In the genomic region with DNA sequence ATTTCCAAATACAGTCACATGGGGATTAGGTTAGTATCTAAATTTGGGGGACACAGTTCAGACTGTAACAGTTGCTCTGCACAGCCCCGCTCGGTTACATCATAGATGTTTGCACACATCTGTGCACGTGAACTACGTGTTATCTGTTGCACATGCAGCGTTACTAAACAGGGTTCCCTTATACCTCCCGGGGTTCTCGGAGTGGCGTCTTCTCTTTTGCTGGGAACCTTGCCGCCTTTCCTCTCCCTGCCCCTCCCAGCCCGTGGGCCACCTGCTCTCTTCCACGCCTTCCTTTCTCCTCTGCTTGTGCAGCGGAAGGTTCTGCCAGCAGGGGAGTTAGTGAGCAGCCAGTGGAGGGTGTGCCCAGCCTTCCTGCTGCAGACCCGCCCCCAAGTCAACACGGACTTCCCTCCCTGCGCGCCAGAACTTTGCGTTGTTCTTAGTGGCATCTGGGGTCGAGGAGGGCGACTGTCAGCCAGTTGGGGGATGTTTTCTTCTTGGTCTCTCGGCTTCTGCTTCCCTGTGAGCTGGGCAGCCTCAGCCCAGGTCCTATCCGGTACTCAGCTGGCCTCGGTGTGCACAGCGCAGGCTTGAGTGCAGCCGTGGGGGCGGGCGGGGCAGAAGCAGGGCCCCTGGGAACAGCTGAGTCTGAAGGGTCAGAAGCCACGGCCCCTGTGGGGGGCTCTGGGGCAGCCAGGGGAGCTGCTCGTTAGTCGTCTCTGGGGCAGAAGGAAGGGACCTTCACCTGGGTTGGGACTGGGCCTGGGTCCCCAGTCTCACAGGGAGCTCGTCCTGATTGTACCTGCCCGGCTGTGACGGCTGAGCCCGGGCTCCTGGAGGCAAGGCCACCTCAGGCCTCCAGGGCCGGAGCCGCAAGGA, we compare ENCODE assay signal across 8 cellular contexts.
DNase-seq lines count a peak whose midpoint lies in the region; ATAC-seq and TF ChIP-seq lines count a peak whose summit lies in the region.
"Not testable (repeated sequence)": the region's sequence is repeated elsewhere in the genome, so short reads cannot be mapped to it uniquely, and the experiment has no call there.

No MANE protein-coding gene starts in this region.

- peaks cover 7 to 11% (median 10%) of the 10 kb centered on the region in 3 donors for H3K4me1 Mint-ChIP-seq in CD8-positive, alpha-beta memory T cell
- H3K4me1 Mint-ChIP-seq in T-helper 2 cell treated with Interferon-gamma antibody and Interleukin-4, amounts not matched to agents 5 μg/mL and 100 μg/mL, for 36 hours (ENCODE audit: low read depth): not testable (repeated sequence)
- peaks cover 12% of the 10 kb centered on the region for H3K4me1 Mint-ChIP-seq in activated naive CD8-positive, alpha-beta T cell (ENCODE audit: low read depth)
- peaks cover 32% of the 10 kb centered on the region for H3K4me1 Mint-ChIP-seq in nephron
- H3K4me1 Mint-ChIP-seq in stimulated activated effector memory CD8-positive, alpha-beta T cell treated with anti-CD3 and anti-CD28 coated beads, Interleukin-12 subunit alpha, Interleukin-12 subunit beta, amount 100 ng/mL, for 72 hours: peaks cover 11% of the 10 kb centered on the region

- not testable (repeated sequence) for H3K4me3 ChIP-seq in CD8-positive, alpha-beta memory T cell (ENCODE audit: low read length)

- H3K36me3 Mint-ChIP-seq in CD8-positive, alpha-beta memory T cell: peaks cover 4 to 17% (median 6%) of the 10 kb centered on the region in 3 donors
- H3K36me3 Mint-ChIP-seq in T-helper 2 cell treated with Interferon-gamma antibody and Interleukin-4, amounts not matched to agents 5 μg/mL and 100 μg/mL, for 36 hours (ENCODE audit: low read depth); activated naive CD8-positive, alpha-beta T cell; stimulated activated effector memory CD8-positive, alpha-beta T cell treated with anti-CD3 and anti-CD28 coated beads, Interleukin-12 subunit alpha, Interleukin-12 subunit beta, amount 100 ng/mL, for 72 hours: not testable (repeated sequence)
- peaks cover 22% of the 10 kb centered on the region for H3K36me3 Mint-ChIP-seq in nephron (ENCODE audit: low read depth)

- DNase-seq in CD8-positive, alpha-beta memory T cell: peak in 2 of 5 donors; percentile 15 to 45
- DNase-seq in NCI-H345 (lab: John Stamatoyannopoulos, UW) (peak; percentile 53), foreskin keratinocyte (peak in 1 of 2 donors; percentile 6)
- peak; percentile 28 for DNase-seq in T-helper 2 cell treated with Interferon-gamma antibody and Interleukin-4, amounts not matched to agents 5 μg/mL and 100 μg/mL, for 36 hours (ENCODE audit: low spot score)
- DNase-seq in stimulated activated effector memory CD8-positive, alpha-beta T cell treated with anti-CD3 and anti-CD28 coated beads, Interleukin-12 subunit alpha, Interleukin-12 subunit beta, amount 100 ng/mL, for 72 hours (ENCODE audit: low spot score in 2 of 2): not testable (repeated sequence)

- POLR2A ChIA-PET in CD8-positive, alpha-beta memory T cell (lab: Charles Lee): not testable (repeated sequence)

- H3K27me3 Mint-ChIP-seq in CD8-positive, alpha-beta memory T cell: peaks cover 5 to 21% of the 10 kb centered on the region in 2 donors
- H3K27me3 Mint-ChIP-seq in T-helper 2 cell treated with Interferon-gamma antibody and Interleukin-4, amounts not matched to agents 5 μg/mL and 100 μg/mL, for 36 hours (ENCODE audit: low read depth); activated naive CD8-positive, alpha-beta T cell; nephron (ENCODE audit: low read depth): not testable (repeated sequence)

- peaks cover 9 to 19% (median 13%) of the 10 kb centered on the region in 5 donors for H3K9me3 Mint-ChIP-seq in CD8-positive, alpha-beta memory T cell
- H3K9me3 Mint-ChIP-seq in T-helper 2 cell treated with Interferon-gamma antibody and Interleukin-4, amounts not matched to agents 5 μg/mL and 100 μg/mL, for 36 hours: peaks cover 11% of the 10 kb centered on the region
- not testable (repeated sequence) for H3K9me3 Mint-ChIP-seq in activated naive CD8-positive, alpha-beta T cell (ENCODE audit: low read depth)
- H3K9me3 Mint-ChIP-seq in nephron: peaks cover 23% of the 10 kb centered on the region
- H3K9me3 Mint-ChIP-seq in stimulated activated effector memory CD8-positive, alpha-beta T cell treated with anti-CD3 and anti-CD28 coated beads, Interleukin-12 subunit alpha, Interleukin-12 subunit beta, amount 100 ng/mL, for 72 hours: peaks cover 13% of the 10 kb centered on the region

- H3K4me3 Mint-ChIP-seq in CD8-positive, alpha-beta memory T cell: peak overlapping the region in 6 of 7 donors; percentile 31 to 85 (median 54)
- peak overlapping the region; percentile 69 for H3K4me3 Mint-ChIP-seq in T-helper 2 cell treated with Interferon-gamma antibody and Interleukin-4, amounts not matched to agents 5 μg/mL and 100 μg/mL, for 36 hours
- H3K4me3 Mint-ChIP-seq in activated naive CD8-positive, alpha-beta T cell: peak overlapping the region; percentile 73
- H3K4me3 Mint-ChIP-seq in nephron: peak overlapping the region; percentile 77 to 82 (median 78)
- peak overlapping the region; percentile 50 for H3K4me3 Mint-ChIP-seq in stimulated activated effector memory CD8-positive, alpha-beta T cell treated with anti-CD3 and anti-CD28 coated beads, Interleukin-12 subunit alpha, Interleukin-12 subunit beta, amount 100 ng/mL, for 72 hours

- H3K27ac ChIP-seq in CD8-positive, alpha-beta memory T cell (ENCODE audit: low read depth, low read length); foreskin keratinocyte: not testable (repeated sequence)

- H3K4me1 ChIP-seq in CD8-positive, alpha-beta memory T cell (ENCODE audit: insufficient read depth, low read length); foreskin keratinocyte: not testable (repeated sequence)

- not testable (repeated sequence) for H3K36me3 ChIP-seq in CD8-positive, alpha-beta memory T cell (ENCODE audit: insufficient read depth, low read length)

- H3K9me3 ChIP-seq in CD8-positive, alpha-beta memory T cell (ENCODE audit: low read length): not testable (repeated sequence)

- H3K27me3 ChIP-seq in CD8-positive, alpha-beta memory T cell (ENCODE audit: insufficient read depth, low read length, poor library complexity, severe bottlenecking): not testable (repeated sequence)
- peaks cover 11% of the 10 kb centered on the region for H3K27me3 ChIP-seq in foreskin keratinocyte

- ATAC-seq in HG03342 (IDR thresholded peaks at IDR 0.05; ENCODE audit: unreplicated experiment) (peak; percentile 47), foreskin keratinocyte (peak; percentile 92)
- peak; percentile 84 for ATAC-seq in stimulated activated effector memory CD8-positive, alpha-beta T cell treated with anti-CD3 and anti-CD28 coated beads, Interleukin-12 subunit alpha, Interleukin-12 subunit beta, amount 100 ng/mL, for 72 hours

- CTCF ChIA-PET in CD8-positive, alpha-beta memory T cell (lab: Charles Lee): not testable (repeated sequence)

- H3K27ac Mint-ChIP-seq in CD8-positive, alpha-beta memory T cell: peak overlapping the region in 1 of 8 donors; percentile 74
- H3K27ac Mint-ChIP-seq in T-helper 2 cell treated with Interferon-gamma antibody and Interleukin-4, amounts not matched to agents 5 μg/mL and 100 μg/mL, for 36 hours; activated naive CD8-positive, alpha-beta T cell; stimulated activated effector memory CD8-positive, alpha-beta T cell treated with anti-CD3 and anti-CD28 coated beads, Interleukin-12 subunit alpha, Interleukin-12 subunit beta, amount 100 ng/mL, for 72 hours: not testable (repeated sequence)
- peak overlapping the region; percentile 58 to 93 (median 79) for H3K27ac Mint-ChIP-seq in nephron

- peak; percentile 67 for TF ChIP-seq CTCF in foreskin keratinocyte (conservative IDR thresholded peaks at IDR 0.05)
- TF ChIP-seq CTCF in nephron (IDR thresholded peaks at IDR 0.05; ENCODE audit: unreplicated experiment in 3 of 3): peak; percentile 55 to 63 (median 61)
